Comparison of ENCODE assay signal across 1 cellular context in genomic region chr19:14494451-14494850, GRCh38.
TF ChIP-seq lines count a peak whose summit lies in the region.

No MANE protein-coding gene starts in this region.

TF ChIP-seq in K562, 482 proteins besides CTCF, POLR2A, EP300 and RAD21:
- TF ChIP-seq ZKSCAN1 (IDR thresholded peaks at IDR 0.05; ENCODE audit: low read depth, low read length) (no peak), RB1 (IDR thresholded peaks at IDR 0.05; ENCODE audit: low read depth) (no peak), ZNF518B (CRISPR knock-in tag; IDR thresholded peaks at IDR 0.05) (no peak), ZNF644 (tag; IDR thresholded peaks at IDR 0.05; ENCODE audit: low read depth) (no peak), USF2 (CRISPR knock-in tag; IDR thresholded peaks at IDR 0.05) (no peak), CHD2 (IDR thresholded peaks at IDR 0.05; ENCODE audit: low read depth, low read length) (no peak), CC2D1A (IDR thresholded peaks at IDR 0.05) (no peak), EWSR1 (IDR thresholded peaks at IDR 0.05; ENCODE audit: borderline replicate concordance, low read depth, partially characterized antibody) (no peak), HSF4 (CRISPR knock-in tag; IDR thresholded peaks at IDR 0.05; ENCODE audit: borderline replicate concordance) (no peak), ZNF699 (CRISPR knock-in tag; IDR thresholded peaks at IDR 0.05; ENCODE audit: insufficient replicate concordance) (no peak), ZNF695 (CRISPR knock-in tag; IDR thresholded peaks at IDR 0.05) (no peak)
TF ChIP-seq in K562: peak in this region for 0.
